ENCODE assay signal across 20 cellular contexts in genomic region chr11:1916986-1917522, GRCh38. TPM values are rescaled to one million over a fixed set of nuclear protein-coding genes. Genes with fewer than 3 reads are reported as not detected.
DNase-seq lines count a peak whose midpoint lies in the region; ATAC-seq and TF ChIP-seq lines count a peak whose summit lies in the region.
"Had no signal": no experiment of that assay in that cellular context is flagged by ENCODE, and none has a peak within 500 bp of the region (broad histone marks: within the 10 kb centered on the region; RNA-seq: fewer than 3 reads in every experiment).

No MANE protein-coding gene starts in this region.

- 71 to 80% methylated on average over 4 to 8 of the region's 8 CpGs for WGBS in thyroid gland, 2 donors

- H3K9me3 Mint-ChIP-seq in activated CD8-positive, alpha-beta memory T cell treated with anti-CD3 and anti-CD28 coated beads, Interleukin-2, amount 10 ng/mL, durations not matched to agents 7 days and 5 days (ENCODE audit: low read depth), result peaks cover 3% of the 10 kb centered on the region
- peaks cover 6 to 7% of the 10 kb centered on the region in 2 donors for H3K9me3 Mint-ChIP-seq in stimulated activated naive CD8-positive, alpha-beta T cell treated with anti-CD3 and anti-CD28 coated beads, Interleukin-15, amount 100 ng/mL, for 72 hours
- peaks cover 0 to 5% (median 0%) of the 10 kb centered on the region in 7 donors for H3K9me3 Mint-ChIP-seq in CD14-positive monocyte
- H3K9me3 Mint-ChIP-seq: nephron progenitor cell, type B pancreatic cell had no signal

- peak overlapping the region; percentile 13 for H3K27ac Mint-ChIP-seq in activated CD8-positive, alpha-beta memory T cell treated with anti-CD3 and anti-CD28 coated beads, Interleukin-2, amount 10 ng/mL, durations not matched to agents 7 days and 5 days
- peak overlapping the region in 1 of 2 donors; percentile 14 for H3K27ac Mint-ChIP-seq in stimulated activated naive CD8-positive, alpha-beta T cell treated with anti-CD3 and anti-CD28 coated beads, Interleukin-15, amount 100 ng/mL, for 72 hours
- peak overlapping the region in 1 of 7 donors; percentile 47 for H3K27ac Mint-ChIP-seq in CD14-positive monocyte
- H3K27ac Mint-ChIP-seq: nephron progenitor cell, type B pancreatic cell had no signal

- peak overlapping the region; percentile 52 for H3K27ac ChIP-seq in SJCRH30
- H3K27ac ChIP-seq in left lung, result no peak overlapping the region
- no peak overlapping the region for H3K27ac ChIP-seq in thyroid gland
- H3K27ac ChIP-seq: ascending aorta, esophagus muscularis mucosa had no signal

- no peaks in the 10 kb centered on the region for H3K36me3 ChIP-seq in SJCRH30
- no peaks in the 10 kb centered on the region for H3K36me3 ChIP-seq in left lung
- H3K36me3 ChIP-seq in thyroid gland, result no peaks in the 10 kb centered on the region
- H3K36me3 ChIP-seq: ascending aorta, esophagus muscularis mucosa, Peyer's patch had no signal

- H3K9me3 ChIP-seq in SJCRH30 (replicated peaks), result no peaks in the 10 kb centered on the region
- H3K9me3 ChIP-seq in left lung, result no peaks in the 10 kb centered on the region
- H3K9me3 ChIP-seq in thyroid gland, result no peaks in the 10 kb centered on the region
- H3K9me3 ChIP-seq: ascending aorta, esophagus muscularis mucosa, Peyer's patch had no signal

- H3K4me3 Mint-ChIP-seq in activated CD8-positive, alpha-beta memory T cell treated with anti-CD3 and anti-CD28 coated beads, Interleukin-2, amount 10 ng/mL, durations not matched to agents 7 days and 5 days, result no peak overlapping the region
- no peak overlapping the region for H3K4me3 Mint-ChIP-seq in stimulated activated naive CD8-positive, alpha-beta T cell treated with anti-CD3 and anti-CD28 coated beads, Interleukin-15, amount 100 ng/mL, for 72 hours
- H3K4me3 Mint-ChIP-seq in CD14-positive monocyte, result no peak overlapping the region
- H3K4me3 Mint-ChIP-seq: nephron progenitor cell, type B pancreatic cell had no signal

- no peak for TF ChIP-seq CTCF in left lung (IDR thresholded peaks at IDR 0.05)
- no peak for TF ChIP-seq CTCF in thyroid gland (IDR thresholded peaks at IDR 0.05)
- TF ChIP-seq CTCF in CD14-positive monocyte (IDR thresholded peaks at IDR 0.05), result no peak

- CTCF ChIA-PET in activated CD8-positive, alpha-beta memory T cell treated with anti-CD3 and anti-CD28 coated beads, Interleukin-2, amount 10 ng/mL, durations not matched to agents 7 days and 5 days (lab: Charles Lee), result interaction anchor here (1.0 to 4.0 kb wide), 5 partner anchors 27 to 223 kb away, joined by 3 to 23 read pairs (median 8); partner anchors contain the start of genes LSP1 and PRR33

- H3K36me3 Mint-ChIP-seq in activated CD8-positive, alpha-beta memory T cell treated with anti-CD3 and anti-CD28 coated beads, Interleukin-2, amount 10 ng/mL, durations not matched to agents 7 days and 5 days, result peaks cover 2% of the 10 kb centered on the region
- peaks cover 2% of the 10 kb centered on the region in 2 donors for H3K36me3 Mint-ChIP-seq in CD14-positive monocyte

- DNase-seq in activated CD8-positive, alpha-beta memory T cell treated with anti-CD3 and anti-CD28 coated beads, Interleukin-2, amount 10 ng/mL, durations not matched to agents 7 days and 5 days, result no peak
- DNase-seq in activated CD8-positive, alpha-beta memory T cell treated with anti-CD3 and anti-CD28 coated beads, Interleukin-2, amount 50 U/mL, for 48 hours, result no peak
- DNase-seq in SJCRH30, result peak; percentile 58 to 74
- peak; percentile 29 to 58 for DNase-seq in left lung
- DNase-seq in stimulated activated naive CD8-positive, alpha-beta T cell treated with anti-CD3 and anti-CD28 coated beads, Interleukin-15, amount 100 ng/mL, for 72 hours, result peak in 1 of 2 donors; percentile 27
- no peak for DNase-seq in UCSD-AML1 (lab: John Stamatoyannopoulos, UW; ENCODE audit: unreplicated experiment)
- no peak for DNase-seq in thyroid gland
- DNase-seq in CD14-positive monocyte (ENCODE audit: low spot score), result no peak
- DNase-seq: activated CD4-positive, alpha-beta T cell treated with anti-CD3 and anti-CD28 coated beads for 1 hour; Karpas-422; NCI-H1930; nephron progenitor cell; retina; stimulated activated CD4-positive, alpha-beta T cell treated with anti-CD3 and anti-CD28 coated beads, Interleukin-4, amount 100 ng/mL, for 1 hour had no signal

- ATAC-seq in activated CD8-positive, alpha-beta memory T cell treated with anti-CD3 and anti-CD28 coated beads, Interleukin-2, amount 10 ng/mL, durations not matched to agents 7 days and 5 days, result peak; percentile 22
- ATAC-seq in left lung, result no peak
- peak; percentile 19 for ATAC-seq in stimulated activated naive CD8-positive, alpha-beta T cell treated with anti-CD3 and anti-CD28 coated beads, Interleukin-15, amount 100 ng/mL, for 72 hours

- TF ChIP-seq POLR2A in thyroid gland (IDR thresholded peaks at IDR 0.05), result no peak

- H3K27me3 ChIP-seq in SJCRH30 (no peaks in the 10 kb centered on the region; the same call in 1 of the 2 replicates), left lung (peaks cover 0 to 12% of the 10 kb centered on the region in 2 donors), thyroid gland (no peaks in the 10 kb centered on the region)
- H3K27me3 ChIP-seq: ascending aorta, Peyer's patch had no signal

- H3K4me1 ChIP-seq in SJCRH30, result peaks cover 33% of the 10 kb centered on the region
- no peaks in the 10 kb centered on the region for H3K4me1 ChIP-seq in left lung
- no peaks in the 10 kb centered on the region for H3K4me1 ChIP-seq in thyroid gland
- H3K4me1 ChIP-seq: ascending aorta had no signal

- intact Hi-C loops in left lung (cut with DNase I) (loop anchor here in 1 of 2 donors (1.0 kb wide), 1 partner anchor 24 kb away; no protein-coding TSS in a partner anchor), thyroid gland (cut with DNase I) (loop anchor here (1.0 kb wide), 1 partner anchor 24 kb away; no protein-coding TSS in a partner anchor), CD14-positive monocyte (cut with micrococcal nuclease) (loop anchor here (1.0 to 10.0 kb wide), 4 partner anchors 24 to 82 kb away; partner anchors contain the start of genes SYT8 (in 1 of the 2) and TNNI2 (in 1 of the 2))

- H3K27me3 Mint-ChIP-seq in activated CD8-positive, alpha-beta memory T cell treated with anti-CD3 and anti-CD28 coated beads, Interleukin-2, amount 10 ng/mL, durations not matched to agents 7 days and 5 days, result peaks cover 4% of the 10 kb centered on the region
- no peaks in the 10 kb centered on the region for H3K27me3 Mint-ChIP-seq in stimulated activated naive CD8-positive, alpha-beta T cell treated with anti-CD3 and anti-CD28 coated beads, Interleukin-15, amount 100 ng/mL, for 72 hours
- H3K27me3 Mint-ChIP-seq in CD14-positive monocyte (ENCODE audit: low read depth in 3 of 3), result peaks cover 5 to 7% (median 6%) of the 10 kb centered on the region in 3 donors
- H3K27me3 Mint-ChIP-seq: type B pancreatic cell had no signal

- peaks cover 9% of the 10 kb centered on the region for H3K4me1 Mint-ChIP-seq in activated CD8-positive, alpha-beta memory T cell treated with anti-CD3 and anti-CD28 coated beads, Interleukin-2, amount 10 ng/mL, durations not matched to agents 7 days and 5 days
- peaks cover 29% of the 10 kb centered on the region for H3K4me1 Mint-ChIP-seq in stimulated activated naive CD8-positive, alpha-beta T cell treated with anti-CD3 and anti-CD28 coated beads, Interleukin-15, amount 100 ng/mL, for 72 hours
- peaks cover 13% of the 10 kb centered on the region for H3K4me1 Mint-ChIP-seq in CD14-positive monocyte

- H3K4me3 ChIP-seq in SJCRH30 (no peak overlapping the region), left lung (no peak overlapping the region), thyroid gland (replicated peaks in 1 of 3) (no peak overlapping the region)
- H3K4me3 ChIP-seq: ascending aorta, esophagus muscularis mucosa, Peyer's patch had no signal

RNA-seq across cellular contexts. Expression of gene TNNT3, which starts 2.4 kb away (rescaled TPM):
- 1 to 10 TPM; 1.1 to 7.6 TPM for total RNA-seq in activated CD8-positive, alpha-beta memory T cell treated with anti-CD3 and anti-CD28 coated beads, Interleukin-2, amount 10 ng/mL, durations not matched to agents 7 days and 5 days
- 2.2 and 2.3 TPM in 2 replicates for total RNA-seq in SJCRH30 (2014; rRNA removed; shearing (Covaris generic))
- total RNA-seq in left lung (1 to 10 TPM; 2.0 to 3.0 TPM), thyroid gland (1 to 10 TPM in 3 of 4 donors, not detected in 1; 1.7 to 4.1 (median 2.6) TPM)
- polyA plus RNA-seq in CD14-positive monocyte, result not detected
- total RNA-seq: A673 had no signal

RNA-seq across cellular contexts. Expression of gene PRR33, which starts 25.4 kb away (rescaled TPM):
- total RNA-seq in activated CD8-positive, alpha-beta memory T cell treated with anti-CD3 and anti-CD28 coated beads, Interleukin-2, amount 10 ng/mL, durations not matched to agents 7 days and 5 days, result not detected
- total RNA-seq in SJCRH30 (2014; rRNA removed; shearing (Covaris generic)), result 0.02 and 0.05 TPM in 2 replicates
- total RNA-seq in left lung (not detected), thyroid gland (not detected)
- polyA plus RNA-seq in CD14-positive monocyte, result not detected
- total RNA-seq: A673; ascending aorta; esophagus muscularis mucosa; Peyer's patch; T-helper 1 cell treated with Interleukin-12 subunit alpha and Interleukin-12 subunit beta and Interleukin-4 antibody, amounts not matched to agents 30 ng/mL and 1 ng/mL, for 36 hours had no signal

RNA-seq across cellular contexts. Expression of gene MRPL23, which starts 30.1 kb away (rescaled TPM):
- total RNA-seq in activated CD8-positive, alpha-beta memory T cell treated with anti-CD3 and anti-CD28 coated beads, Interleukin-2, amount 10 ng/mL, durations not matched to agents 7 days and 5 days, result 100 to 1,000 TPM; 109 to 114 TPM
- 50.4 and 54.9 TPM in 2 replicates for total RNA-seq in SJCRH30 (2014; rRNA removed; shearing (Covaris generic))
- total RNA-seq in left lung, result 10 to 100 TPM; 62.2 to 71.6 TPM
- total RNA-seq in thyroid gland, result 100 to 1,000 TPM in 3 of 4 donors, 10 to 100 TPM in 1; 86.9 to 241 (median 159) TPM
- 10 to 100 TPM; 19.3 to 51.1 TPM for polyA plus RNA-seq in CD14-positive monocyte

Comparison
In these comparisons a context has a peak if more than half of its experiments do, and no peak if none do; other contexts are left out.
1. DNase-seq: peak in SJCRH30 (2 of 2) and left lung (2 of 2); none in activated CD8-positive, alpha-beta memory T cell treated with anti-CD3 and anti-CD28 coated beads, Interleukin-2, amount 10 ng/mL, durations not matched to agents 7 days and 5 days (single experiment), activated CD8-positive, alpha-beta memory T cell treated with anti-CD3 and anti-CD28 coated beads, Interleukin-2, amount 50 U/mL, for 48 hours (single experiment), UCSD-AML1 (single experiment), thyroid gland (0 of 2) and CD14-positive monocyte (single experiment).